Comparison of ENCODE assay signal across 12 cellular contexts in the genomic region with DNA sequence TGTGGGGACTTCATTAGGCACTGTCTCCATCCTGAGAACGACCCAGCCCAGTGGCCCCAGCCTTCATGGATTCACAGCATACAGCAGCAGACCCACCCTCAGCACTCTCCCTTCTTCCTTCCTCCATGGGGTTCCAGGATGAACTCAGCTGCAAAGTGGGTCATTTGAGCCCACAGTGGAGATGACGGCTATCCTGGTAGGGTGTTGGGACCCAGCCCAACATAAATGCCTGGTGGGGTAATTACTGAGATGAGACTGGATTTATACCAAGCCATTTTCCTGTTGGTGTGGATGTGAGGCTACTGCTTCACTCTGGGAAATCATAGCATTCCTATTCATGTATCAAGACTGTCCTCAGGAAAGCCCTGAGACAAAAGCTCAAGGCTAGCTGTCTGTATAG.
DNase-seq lines count a peak whose midpoint lies in the region; ATAC-seq and TF ChIP-seq lines count a peak whose summit lies in the region.
"Had no signal": no experiment of that assay in that cellular context is flagged by ENCODE, and none has a peak within 500 bp of the region (broad histone marks: within the 10 kb centered on the region; RNA-seq: fewer than 3 reads in every experiment).

No MANE protein-coding gene starts in this region.

- no peaks in the 10 kb centered on the region for H3K36me3 ChIP-seq in MG63
- no peaks in the 10 kb centered on the region for H3K36me3 ChIP-seq in mesenchymal stem cell (ENCODE audit: control insufficient read depth in 1 of 2, insufficient read depth in 2 of 2, low read depth in 1 of 2, low read length in 2 of 2)
- H3K36me3 ChIP-seq in stomach = no peaks in the 10 kb centered on the region
- H3K36me3 ChIP-seq: BLaER1 treated with 17β-estradiol and CSF1 and Interleukin-3, amounts not matched to agents 10 nM and 100 nM had no signal

- no peak overlapping the region for H2BK120ac ChIP-seq in mesenchymal stem cell (ENCODE audit: low read depth, low read length)

- no peak overlapping the region for H2AK5ac ChIP-seq in mesenchymal stem cell (ENCODE audit: low read length, severe bottlenecking)

- no peak for TF ChIP-seq POLR2A in stomach (IDR thresholded peaks at IDR 0.05)

- H3K23ac ChIP-seq in mesenchymal stem cell (ENCODE audit: low read length in 2 of 2) = no peak overlapping the region

- H4K91ac ChIP-seq in mesenchymal stem cell (ENCODE audit: low read length) = no peak overlapping the region

- H3K27me3 Mint-ChIP-seq in activated T-cell treated with anti-CD3 and anti-CD28 coated beads, Interleukin-2, amount 50 U/mL, for 72 hours (ENCODE audit: low read depth) = no peaks in the 10 kb centered on the region
- peaks cover 0 to 8% (median 2%) of the 10 kb centered on the region in 3 donors for H3K27me3 Mint-ChIP-seq in immature natural killer cell (ENCODE audit: low read depth in 3 of 3)

- no peak overlapping the region for H3K4me2 ChIP-seq in mesenchymal stem cell (ENCODE audit: low read length, poor library complexity, severe bottlenecking)

- no peak overlapping the region for H4K8ac ChIP-seq in mesenchymal stem cell (ENCODE audit: low read length)

- DNase-seq in AG20443 (ENCODE audit: low spot score) (peak; percentile 26), MG63 (peak; percentile 69), mesenchymal stem cell (no peak), stomach (no peak), NCI-H446 (lab: John Stamatoyannopoulos, UW) (no peak), immature natural killer cell (no peak)
- DNase-seq in activated T-cell treated with anti-CD3 and anti-CD28 coated beads, Interleukin-2, amount 50 U/mL, for 72 hours = no peak
- DNase-seq: KG1, NCI-H187, NCI-H2107, NCI-H524 had no signal

- peaks cover under 1 to 3% of the 10 kb centered on the region in 2 donors for H3K36me3 Mint-ChIP-seq in activated T-cell treated with anti-CD3 and anti-CD28 coated beads, Interleukin-2, amount 50 U/mL, for 72 hours (ENCODE audit: insufficient read depth in 2 of 2)
- peaks cover 0 to 3% (median 2%) of the 10 kb centered on the region in 3 donors for H3K36me3 Mint-ChIP-seq in immature natural killer cell

- WGBS in mesenchymal stem cell = 78% methylated on average over 2 of the region's 2 CpGs
- WGBS in stomach, 5 donors = 42 to 56% (median 46%) methylated on average over 2 of the region's 2 CpGs

- no peak for ATAC-seq in activated T-cell treated with anti-CD3 and anti-CD28 coated beads, Interleukin-2, amount 50 U/mL, for 72 hours (replicated peaks in 1 of 2)

- peak overlapping the region; percentile 66 for H3K9ac ChIP-seq in mesenchymal stem cell (ENCODE audit: low read length)
- H3K9ac ChIP-seq: BLaER1 treated with 17β-estradiol and CSF1 and Interleukin-3, amounts not matched to agents 10 nM and 100 nM had no signal

- peak overlapping the region in 1 of 2 experiments; percentile 16 for H3K18ac ChIP-seq in mesenchymal stem cell (ENCODE audit: low read depth in 1 of 2, low read length in 2 of 2)

- H3K14ac ChIP-seq in mesenchymal stem cell (ENCODE audit: low read length in 2 of 2) = no peak overlapping the region

- H2BK15ac ChIP-seq in mesenchymal stem cell (ENCODE audit: low read depth, poor library complexity, severe bottlenecking) = no peak overlapping the region

- H3K79me1 ChIP-seq in mesenchymal stem cell (replicated peaks; ENCODE audit: low read length, poor library complexity, severe bottlenecking) = no peaks in the 10 kb centered on the region

- H3K4me1 Mint-ChIP-seq in activated T-cell treated with anti-CD3 and anti-CD28 coated beads, Interleukin-2, amount 50 U/mL, for 72 hours (ENCODE audit: low read depth) = peaks cover 8% of the 10 kb centered on the region
- peaks cover 11 to 12% of the 10 kb centered on the region in 2 donors for H3K4me1 Mint-ChIP-seq in immature natural killer cell

- peaks cover 6 to 10% of the 10 kb centered on the region in 2 donors for H3K9me3 Mint-ChIP-seq in activated T-cell treated with anti-CD3 and anti-CD28 coated beads, Interleukin-2, amount 50 U/mL, for 72 hours
- H3K9me3 Mint-ChIP-seq in immature natural killer cell = peaks cover under 1 to 4% (median 2%) of the 10 kb centered on the region in 6 donors

- H2BK5ac ChIP-seq in mesenchymal stem cell (ENCODE audit: low read depth, low read length, poor library complexity, severe bottlenecking) = no peak overlapping the region

- no peak overlapping the region for H3K27ac Mint-ChIP-seq in activated T-cell treated with anti-CD3 and anti-CD28 coated beads, Interleukin-2, amount 50 U/mL, for 72 hours
- H3K27ac Mint-ChIP-seq in immature natural killer cell = no peak overlapping the region

- TF ChIP-seq CTCF in stomach (IDR thresholded peaks at IDR 0.05) = no peak

- H2AFZ ChIP-seq in mesenchymal stem cell (ENCODE audit: low read depth, low read length) = no peak overlapping the region

- H3K9me3 ChIP-seq in MG63 (peaks cover 3% of the 10 kb centered on the region; the same call in 1 of the 2 replicates), mesenchymal stem cell (ENCODE audit: control insufficient read depth, low read length) (no peaks in the 10 kb centered on the region), stomach (peaks cover 0 to 6% (median 0%) of the 10 kb centered on the region in 4 donors)

- H3K4me3 Mint-ChIP-seq in activated T-cell treated with anti-CD3 and anti-CD28 coated beads, Interleukin-2, amount 50 U/mL, for 72 hours = no peak overlapping the region
- H3K4me3 Mint-ChIP-seq in immature natural killer cell = no peak overlapping the region

- no peaks in the 10 kb centered on the region for H3K27me3 ChIP-seq in MG63
- no peaks in the 10 kb centered on the region for H3K27me3 ChIP-seq in mesenchymal stem cell (ENCODE audit: control insufficient read depth in 1 of 2, insufficient read depth in 1 of 2, low read length in 2 of 2)
- H3K27me3 ChIP-seq in stomach = no peaks in the 10 kb centered on the region
- H3K27me3 ChIP-seq: BLaER1 treated with 17β-estradiol and CSF1 and Interleukin-3, amounts not matched to agents 10 nM and 100 nM had no signal

- H3K27ac ChIP-seq in mesenchymal stem cell (ENCODE audit: low read length, poor library complexity, severe bottlenecking) = no peak overlapping the region
- peak overlapping the region in 4 of 5 donors; percentile 10 to 49 (median 40) for H3K27ac ChIP-seq in stomach
- H3K27ac ChIP-seq: BLaER1 treated with 17β-estradiol and CSF1 and Interleukin-3, amounts not matched to agents 10 nM and 100 nM had no signal

- intact Hi-C loops in stomach (cut with DNase I; ENCODE audit: low total_unique reads) = no loop called here

- no peak for TF ChIP-seq EP300 in stomach (IDR thresholded peaks at IDR 0.05)

- peak overlapping the region in 1 of 2 experiments; percentile 49 for H2BK12ac ChIP-seq in mesenchymal stem cell (ENCODE audit: low read length in 2 of 2)

- no peak overlapping the region for H3K4ac ChIP-seq in mesenchymal stem cell (ENCODE audit: low read depth in 1 of 2, low read length in 2 of 2)

- peaks cover 5% of the 10 kb centered on the region for H3K4me1 ChIP-seq in mesenchymal stem cell (ENCODE audit: control insufficient read depth, insufficient read depth, low read depth, low read length)
- peaks cover 8 to 50% (median 17%) of the 10 kb centered on the region in 4 donors for H3K4me1 ChIP-seq in stomach

- no peak overlapping the region for H3K4me3 ChIP-seq in MG63
- H3K4me3 ChIP-seq in mesenchymal stem cell (ENCODE audit: insufficient read depth in 1 of 2, low read depth in 1 of 2, low read length in 2 of 2) = no peak overlapping the region
- no peak overlapping the region for H3K4me3 ChIP-seq in stomach
- H3K4me3 ChIP-seq: BLaER1 treated with 17β-estradiol and CSF1 and Interleukin-3, amounts not matched to agents 10 nM and 100 nM had no signal

Comparison
In these comparisons a context has a peak if more than half of its experiments do, and no peak if none do; other contexts are left out.
1. DNase-seq: peak in AG20443 (single experiment) and MG63 (single experiment); none in mesenchymal stem cell (single experiment), stomach (single experiment), activated T-cell treated with anti-CD3 and anti-CD28 coated beads, Interleukin-2, amount 50 U/mL, for 72 hours (0 of 2), NCI-H446 (0 of 2) and immature natural killer cell (0 of 3).